Comparison of ENCODE assay signal across 8 cellular contexts in genomic region chr10:69179743-69180524, GRCh38. TPM values are rescaled to one million over a fixed set of nuclear protein-coding genes. Genes with fewer than 3 reads are reported as not detected.
DNase-seq lines count a peak whose midpoint lies in the region; ATAC-seq and TF ChIP-seq lines count a peak whose summit lies in the region.

Gene SUPV3L1, plus strand, starts transcription at chr10:69180234. Its CDS starts 58 bp downstream, at chr10:69180292.

- H3K4me1 Mint-ChIP-seq in Calu3 (ENCODE audit: low read depth, unreplicated experiment) (peaks cover 32% of the 10 kb centered on the region), endothelial cell (ENCODE audit: unreplicated experiment) (peaks cover 21% of the 10 kb centered on the region), mesothelial cell of epicardium (peaks cover 21% of the 10 kb centered on the region)

- H3K9ac ChIP-seq in HUES64 (ENCODE audit: low read depth, low read length): peak within 1 kb of the TSS; percentile 94

- H3K9me3 Mint-ChIP-seq in Calu3 (ENCODE audit: low read depth, unreplicated experiment) (no peaks in the 10 kb centered on the region), endothelial cell (ENCODE audit: unreplicated experiment) (no peaks in the 10 kb centered on the region), mesothelial cell of epicardium (no peaks in the 10 kb centered on the region)

- WGBS in HUES64: under 1% methylated on average over 44 of the region's 44 CpGs

- H3K36me3 ChIP-seq in HUES64 (ENCODE audit: insufficient read depth, low read length) (peaks cover 9% of the 10 kb centered on the region), OCI-LY7 (ENCODE audit: insufficient read depth, low read length) (peaks cover 26% of the 10 kb centered on the region; the same call in 1 of the 2 replicates)

- H3K9me3 ChIP-seq in HUES64 (ENCODE audit: insufficient read depth, low read depth, low read length): no peaks in the 10 kb centered on the region
- H3K9me3 ChIP-seq in OCI-LY7 (ENCODE audit: low read length): no peaks in the 10 kb centered on the region

- peak within 1 kb of the TSS; percentile 90 for H2AFZ ChIP-seq in OCI-LY7 (ENCODE audit: low read length)

- intact Hi-C loops in Calu3 (cut with micrococcal nuclease; ENCODE audit: unreplicated experiment) (loop anchor here (1.0 kb wide), 1 partner anchor 40 kb away; the partner anchor contains the start of gene HKDC1), OCI-LY7 (cut with micrococcal nuclease; ENCODE audit: unreplicated experiment) (no loop called here)

- H3K27me3 ChIP-seq in HUES64 (ENCODE audit: insufficient read depth, low read length): no peaks in the 10 kb centered on the region

- CTCF ChIA-PET in Calu3 (lab: Charles Lee) (interaction anchor here (0.9 to 1.0 kb wide), 2 partner anchors 37 to 62 kb away, joined by 3 to 11 read pairs; no protein-coding TSS in a partner anchor), OCI-LY7 (lab: Charles Lee; ENCODE audit: unreplicated experiment) (no interaction called here)

- H3K27me3 Mint-ChIP-seq in Calu3 (ENCODE audit: unreplicated experiment) (no peaks in the 10 kb centered on the region), endothelial cell (ENCODE audit: unreplicated experiment) (no peaks in the 10 kb centered on the region), mesothelial cell of epicardium (ENCODE audit: low read depth) (no peaks in the 10 kb centered on the region)

- TF ChIP-seq CTCF in Calu3 (IDR thresholded peaks at IDR 0.05; ENCODE audit: unreplicated experiment) (no peak), OCI-LY7 (conservative IDR thresholded peaks at IDR 0.05; ENCODE audit: low read length) (no peak), endothelial cell (IDR thresholded peaks at IDR 0.05; ENCODE audit: unreplicated experiment) (no peak), mesothelial cell of epicardium (IDR thresholded peaks at IDR 0.05; ENCODE audit: unreplicated experiment) (no peak)

- peaks cover 6% of the 10 kb centered on the region for H3K4me1 ChIP-seq in HUES64 (ENCODE audit: insufficient read depth, low read length)
- peaks cover 20% of the 10 kb centered on the region for H3K4me1 ChIP-seq in OCI-LY7 (ENCODE audit: insufficient read depth, low read length, poor library complexity, severe bottlenecking)

- peaks cover 47% of the 10 kb centered on the region for H3K79me2 ChIP-seq in OCI-LY7 (ENCODE audit: insufficient read depth, low read depth, low read length)

- peak within 1 kb of the TSS; percentile 96 for H3K4me2 ChIP-seq in OCI-LY7 (ENCODE audit: low read length)

- H3K4me3 ChIP-seq in HUES64 (ENCODE audit: low read length): peak within 1 kb of the TSS; percentile 92
- H3K4me3 ChIP-seq in OCI-LY7 (ENCODE audit: low read depth, low read length, poor library complexity, severe bottlenecking): peak within 1 kb of the TSS; percentile 94

- ATAC-seq in GM21423 (IDR thresholded peaks at IDR 0.05; ENCODE audit: unreplicated experiment): peak; percentile 79

- peaks cover 7% of the 10 kb centered on the region; the same call in 1 of the 2 replicates for H4K20me1 ChIP-seq in OCI-LY7 (ENCODE audit: insufficient read depth, low read length)

- H3K27ac Mint-ChIP-seq in Calu3 (ENCODE audit: unreplicated experiment) (peak within 1 kb of the TSS; percentile 100), endothelial cell (ENCODE audit: unreplicated experiment) (peak within 1 kb of the TSS; percentile 100), mesothelial cell of epicardium (peak within 1 kb of the TSS; percentile 100)

- H3K36me3 Mint-ChIP-seq in Calu3 (ENCODE audit: insufficient read depth, unreplicated experiment) (peaks cover 25% of the 10 kb centered on the region), endothelial cell (ENCODE audit: low read depth, unreplicated experiment) (peaks cover 6% of the 10 kb centered on the region), mesothelial cell of epicardium (no peaks in the 10 kb centered on the region)

- DNase-seq in Calu3 (peak; percentile 91), OCI-LY7 (ENCODE audit: low spot score) (peak; percentile 98), activated T-cell treated with anti-CD3 and anti-CD28 coated beads for 1 hour (ENCODE audit: low read depth) (peak; percentile 72), endothelial cell (ENCODE audit: low spot score) (peak; percentile 81), mesothelial cell of epicardium (ENCODE audit: low spot score in 2 of 2, unreplicated experiment in 2 of 2) (peak; percentile 75 to 91)
- peak; percentile 78 to 79 for DNase-seq in stimulated activated CD8-positive, alpha-beta memory T cell treated with anti-CD3 and anti-CD28 coated beads, Interleukin-15, amount 100 ng/mL, for 48 hours (ENCODE audit: low read depth in 2 of 2)

- POLR2A ChIA-PET in OCI-LY7 (lab: Charles Lee): no interaction called here

- H3K9me2 ChIP-seq in OCI-LY7 (ENCODE audit: insufficient read depth, low read length): no peaks in the 10 kb centered on the region

- BruUV-seq in Calu3 (replicated peaks; lab: Mats Ljungman, UMichigan) (no TSS peak), OCI-LY7 (replicated peaks; lab: Mats Ljungman, UMichigan) (no TSS peak)

- H3K27ac ChIP-seq in HUES64 (ENCODE audit: low read depth, low read length): peak within 1 kb of the TSS; percentile 96
- H3K27ac ChIP-seq in OCI-LY7 (ENCODE audit: low read depth, low read length, poor library complexity, severe bottlenecking): peak within 1 kb of the TSS; percentile 66

- peak within 1 kb of the TSS; percentile 99 for H3K4me3 Mint-ChIP-seq in Calu3 (ENCODE audit: low read depth, unreplicated experiment)
- H3K4me3 Mint-ChIP-seq in endothelial cell (ENCODE audit: unreplicated experiment): peak within 1 kb of the TSS; percentile 98
- H3K4me3 Mint-ChIP-seq in mesothelial cell of epicardium: peak within 1 kb of the TSS; percentile 95

RNA-seq across cellular contexts. Expression of gene SUPV3L1, which starts in this region (rescaled TPM):
- total RNA-seq in Calu3 (2022) (39.1 and 47.8 TPM in 2 replicates), OCI-LY7 (2022) (40.9 and 47.9 TPM in 2 replicates), endothelial cell (ENCODE audit: unreplicated experiment) (31.7 TPM), mesothelial cell of epicardium (38.0 to 42.4 TPM (median 38.3 TPM) in 3 replicates)
- polyA plus RNA-seq in HUES64 (2013, experiment 1 of 2): 39.1 TPM
- polyA plus RNA-seq in HUES64 (2013, experiment 2 of 2): 34.7 TPM
- total RNA-seq in OCI-LY7 (2014; rRNA removed; shearing (Covaris generic)): 26.5 and 27.0 TPM in 2 replicates

Comparison
In these comparisons a context has a peak if more than half of its experiments do, and no peak if none do; other contexts are left out.
1. Peak in every context shown above with its lines: DNase-seq, ATAC-seq, H3K4me3 ChIP-seq and H3K27ac ChIP-seq.